In the genomic region with DNA sequence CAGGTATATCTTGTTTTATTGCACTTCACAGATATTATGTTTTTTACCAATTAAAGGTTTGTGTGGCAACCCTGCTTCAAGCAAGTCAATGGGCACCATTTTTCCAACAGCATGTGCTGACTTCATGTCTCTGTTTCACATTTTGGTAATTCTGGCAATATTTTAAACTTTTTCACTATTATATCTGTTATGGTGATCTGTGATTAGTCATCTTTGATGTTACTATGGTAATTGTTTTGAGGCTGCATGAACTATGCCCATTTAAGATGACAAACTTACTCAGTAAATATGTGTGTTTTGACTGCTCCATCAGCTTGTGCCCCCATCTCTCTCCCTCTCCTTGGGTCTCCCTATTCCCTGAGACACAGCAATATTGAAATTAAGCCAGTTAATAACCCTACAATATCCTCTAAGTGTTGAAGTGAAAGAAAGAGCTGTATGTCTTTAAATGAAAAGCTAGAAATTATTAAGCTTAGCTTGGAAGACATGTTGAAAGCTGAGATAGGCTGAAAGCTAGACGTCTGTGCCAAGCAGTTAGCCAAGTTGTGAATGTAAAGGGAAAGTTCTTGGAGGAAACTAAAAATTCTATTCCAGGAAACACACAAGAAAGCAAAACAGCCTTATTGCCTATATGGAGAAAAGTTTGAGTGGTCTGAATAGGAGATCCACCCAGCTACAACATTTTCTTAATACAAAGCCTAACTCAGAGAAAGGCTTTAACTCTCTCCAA, we compare ENCODE assay signal across 30 cellular contexts.
"Had no signal": no experiment of that assay in that cellular context is flagged by ENCODE, and none has a peak within 500 bp of the region (broad histone marks: within the 10 kb centered on the region; RNA-seq: fewer than 3 reads in every experiment).

No MANE protein-coding gene starts in this region.

- H3K4me1 ChIP-seq: prostate gland, stomach had no signal

- H3K27ac ChIP-seq: brain microvascular endothelial cell, esophagus squamous epithelium, gastroesophageal sphincter, hepatocyte, neutrophil, ovary, prostate gland, sigmoid colon, stomach, suprapubic skin, tibial artery, WERI-Rb-1 had no signal

- DNase-seq: activated CD4-positive, alpha-beta memory T cell treated with anti-CD3 and anti-CD28 coated beads for 36 hours; activated CD4-positive, alpha-beta T cell treated with anti-CD3 and anti-CD28 coated beads, Interleukin-2, amount 10 ng/mL, durations not matched to agents 24 days and 14 days; activated CD8-positive, alpha-beta memory T cell treated with anti-CD3 and anti-CD28 coated beads, Interleukin-2, amount 50 U/mL, for 48 hours; activated gamma-delta T cell; activated naive CD4-positive, alpha-beta T cell treated with anti-CD3 and anti-CD28 coated beads, Interleukin-2, amount 10 ng/mL, durations not matched to agents 7 days and 5 days; activated naive CD8-positive, alpha-beta T cell treated with anti-CD3 and anti-CD28 coated beads, Interleukin-2, amount 10 ng/mL, durations not matched to agents 7 days and 5 days; activated T-cell treated with anti-CD3 and anti-CD28 coated beads, Interleukin-2, amount 50 U/mL, for 24 hours; brain microvascular endothelial cell; caudate nucleus; cortex of kidney; esophagus squamous epithelium; left colon; naive B cell; nephron progenitor cell; ovary; sigmoid colon; small intestine; stimulated activated CD4-positive, alpha-beta T cell treated with anti-CD3 and anti-CD28 coated beads, Interleukin-1b, Interleukin-23, amount 100 ng/mL, for 48 hours; stimulated activated naive B cell treated with anti-CD40 and anti-IgM and Interleukin-4, amounts not matched to agents 10 μg/mL and 1 μg/mL and 100 μg/mL, for 72 hours; stomach; T-helper 17 cell; T1000; tibial artery; WERI-Rb-1 had no signal

- H3K9me3 ChIP-seq: neutrophil, ovary, prostate gland, sigmoid colon, suprapubic skin had no signal

- H3K79me2 ChIP-seq: hepatocyte had no signal

- ATAC-seq: activated CD4-positive, CD25-positive, alpha-beta regulatory T cell treated with anti-CD3 and anti-CD28 coated beads, Interleukin-2, amount 50 U/mL, for 24 hours; gastroesophageal sphincter; left colon; stimulated activated naive B cell treated with anti-CD40 and anti-IgM and Interleukin-4, amounts not matched to agents 10 μg/mL and 1 μg/mL and 100 μg/mL, for 72 hours; T-helper 17 cell had no signal

- H3K27me3 ChIP-seq: brain microvascular endothelial cell, esophagus squamous epithelium, gastroesophageal sphincter, hepatocyte, neutrophil, ovary, sigmoid colon, stomach, suprapubic skin, tibial artery had no signal

- H2AFZ ChIP-seq: hepatocyte had no signal

- H3K36me3 ChIP-seq: brain microvascular endothelial cell, esophagus squamous epithelium, gastroesophageal sphincter, neutrophil, ovary, prostate gland, sigmoid colon, stomach, suprapubic skin, tibial artery, WERI-Rb-1 had no signal

- H3K4me3 ChIP-seq: esophagus squamous epithelium, gastroesophageal sphincter, hepatocyte, ovary, prostate gland, sigmoid colon, stomach, suprapubic skin, tibial artery had no signal
